In the genomic region with DNA sequence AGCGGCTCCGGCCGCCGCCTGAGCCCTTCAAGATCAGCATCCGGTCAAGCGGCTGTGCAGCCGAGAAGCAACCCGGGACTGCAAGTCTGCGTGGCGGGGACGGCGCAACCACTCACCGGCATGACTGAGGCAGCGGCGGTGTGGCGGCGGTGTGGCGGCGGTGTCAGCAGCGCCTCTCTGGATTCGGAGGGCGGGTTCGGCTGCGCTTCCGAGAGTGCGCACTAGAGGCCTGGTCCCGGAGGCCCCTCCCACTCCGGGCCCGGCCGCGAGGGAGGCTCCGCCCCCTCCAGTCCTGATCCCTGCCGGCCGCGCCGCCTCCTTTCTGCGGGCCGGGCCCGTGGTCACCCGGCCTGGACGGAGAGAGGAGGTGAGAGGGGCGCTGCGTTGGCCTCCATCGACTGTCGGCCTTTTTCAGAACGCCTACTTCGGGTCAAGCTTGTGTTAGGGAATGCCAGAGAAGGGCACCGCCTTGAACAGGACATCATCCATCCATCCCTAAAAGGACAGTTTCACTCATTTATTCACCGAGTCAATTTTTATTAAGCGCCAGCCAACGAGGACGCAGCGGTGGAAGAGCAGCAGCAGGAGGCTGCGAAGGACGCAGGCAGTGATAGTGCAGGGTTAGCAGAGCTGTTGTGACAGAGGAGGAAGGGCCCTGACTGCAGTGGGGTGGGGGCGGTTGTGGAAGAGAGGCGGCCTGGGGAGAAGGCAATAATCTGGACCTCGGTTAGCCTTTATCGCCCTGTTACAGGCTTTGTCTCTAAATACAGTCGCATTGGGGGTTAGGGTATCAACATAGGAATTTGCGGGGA, we compare ENCODE assay signal across 1 cellular context.
TF ChIP-seq lines count a peak whose summit lies in the region.

A gene with protein sequence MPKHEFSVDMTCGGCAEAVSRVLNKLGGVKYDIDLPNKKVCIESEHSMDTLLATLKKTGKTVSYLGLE (minus strand): TSS at position 202 of the 812 bp plus-strand sequence. CDS start 80 bp downstream, at position 122.

TF ChIP-seq in K562, 482 proteins besides CTCF, POLR2A, EP300 and RAD21 (continued from another document and continues in another):
- TF ChIP-seq SRSF3 (IDR thresholded peaks at IDR 0.05; ENCODE audit: insufficient read depth, low read length) = no peak
- no peak for TF ChIP-seq CHD2 (IDR thresholded peaks at IDR 0.05; ENCODE audit: low read depth, low read length)
- TF ChIP-seq RBM39 (optimal IDR thresholded peaks at IDR 0.05; ENCODE audit: low read depth, low read length) = no peak
- 0 out of 2 replicates have a peak, but pooled peaks have one; percentile 18 for TF ChIP-seq HLTF (IDR thresholded peaks at IDR 0.05)
- no peak for TF ChIP-seq SNIP1 (IDR thresholded peaks at IDR 0.05; ENCODE audit: low read depth)
- TF ChIP-seq ILK (tag; IDR thresholded peaks at IDR 0.05; ENCODE audit: borderline replicate concordance, low read depth) = no peak
- no peak for TF ChIP-seq KLF13 (tag; IDR thresholded peaks at IDR 0.05; ENCODE audit: borderline replicate concordance, low read depth)
- peak; percentile 99 for TF ChIP-seq POLR2G (IDR thresholded peaks at IDR 0.05; ENCODE audit: low read depth, low read length)
- TF ChIP-seq FOXJ3 (CRISPR knock-in tag; IDR thresholded peaks at IDR 0.05) = no peak
- TF ChIP-seq, protein P1, sequence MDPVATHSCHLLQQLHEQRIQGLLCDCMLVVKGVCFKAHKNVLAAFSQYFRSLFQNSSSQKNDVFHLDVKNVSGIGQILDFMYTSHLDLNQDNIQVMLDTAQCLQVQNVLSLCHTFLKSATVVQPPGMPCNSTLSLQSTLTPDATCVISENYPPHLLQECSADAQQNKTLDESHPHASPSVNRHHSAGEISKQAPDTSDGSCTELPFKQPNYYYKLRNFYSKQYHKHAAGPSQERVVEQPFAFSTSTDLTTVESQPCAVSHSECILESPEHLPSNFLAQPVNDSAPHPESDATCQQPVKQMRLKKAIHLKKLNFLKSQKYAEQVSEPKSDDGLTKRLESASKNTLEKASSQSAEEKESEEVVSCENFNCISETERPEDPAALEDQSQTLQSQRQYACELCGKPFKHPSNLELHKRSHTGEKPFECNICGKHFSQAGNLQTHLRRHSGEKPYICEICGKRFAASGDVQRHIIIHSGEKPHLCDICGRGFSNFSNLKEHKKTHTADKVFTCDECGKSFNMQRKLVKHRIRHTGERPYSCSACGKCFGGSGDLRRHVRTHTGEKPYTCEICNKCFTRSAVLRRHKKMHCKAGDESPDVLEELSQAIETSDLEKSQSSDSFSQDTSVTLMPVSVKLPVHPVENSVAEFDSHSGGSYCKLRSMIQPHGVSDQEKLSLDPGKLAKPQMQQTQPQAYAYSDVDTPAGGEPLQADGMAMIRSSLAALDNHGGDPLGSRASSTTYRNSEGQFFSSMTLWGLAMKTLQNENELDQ (CRISPR knock-in tag; IDR thresholded peaks at IDR 0.05; ENCODE audit: borderline replicate concordance) = no peak
- TF ChIP-seq, protein P2, sequence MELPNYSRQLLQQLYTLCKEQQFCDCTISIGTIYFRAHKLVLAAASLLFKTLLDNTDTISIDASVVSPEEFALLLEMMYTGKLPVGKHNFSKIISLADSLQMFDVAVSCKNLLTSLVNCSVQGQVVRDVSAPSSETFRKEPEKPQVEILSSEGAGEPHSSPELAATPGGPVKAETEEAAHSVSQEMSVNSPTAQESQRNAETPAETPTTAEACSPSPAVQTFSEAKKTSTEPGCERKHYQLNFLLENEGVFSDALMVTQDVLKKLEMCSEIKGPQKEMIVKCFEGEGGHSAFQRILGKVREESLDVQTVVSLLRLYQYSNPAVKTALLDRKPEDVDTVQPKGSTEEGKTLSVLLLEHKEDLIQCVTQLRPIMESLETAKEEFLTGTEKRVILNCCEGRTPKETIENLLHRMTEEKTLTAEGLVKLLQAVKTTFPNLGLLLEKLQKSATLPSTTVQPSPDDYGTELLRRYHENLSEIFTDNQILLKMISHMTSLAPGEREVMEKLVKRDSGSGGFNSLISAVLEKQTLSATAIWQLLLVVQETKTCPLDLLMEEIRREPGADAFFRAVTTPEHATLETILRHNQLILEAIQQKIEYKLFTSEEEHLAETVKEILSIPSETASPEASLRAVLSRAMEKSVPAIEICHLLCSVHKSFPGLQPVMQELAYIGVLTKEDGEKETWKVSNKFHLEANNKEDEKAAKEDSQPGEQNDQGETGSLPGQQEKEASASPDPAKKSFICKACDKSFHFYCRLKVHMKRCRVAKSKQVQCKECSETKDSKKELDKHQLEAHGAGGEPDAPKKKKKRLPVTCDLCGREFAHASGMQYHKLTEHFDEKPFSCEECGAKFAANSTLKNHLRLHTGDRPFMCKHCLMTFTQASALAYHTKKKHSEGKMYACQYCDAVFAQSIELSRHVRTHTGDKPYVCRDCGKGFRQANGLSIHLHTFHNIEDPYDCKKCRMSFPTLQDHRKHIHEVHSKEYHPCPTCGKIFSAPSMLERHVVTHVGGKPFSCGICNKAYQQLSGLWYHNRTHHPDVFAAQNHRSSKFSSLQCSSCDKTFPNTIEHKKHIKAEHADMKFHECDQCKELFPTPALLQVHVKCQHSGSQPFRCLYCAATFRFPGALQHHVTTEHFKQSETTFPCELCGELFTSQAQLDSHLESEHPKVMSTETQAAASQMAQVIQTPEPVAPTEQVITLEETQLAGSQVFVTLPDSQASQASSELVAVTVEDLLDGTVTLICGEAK (IDR thresholded peaks at IDR 0.05) = peak; percentile 50; the same call in 1 of the 2 replicates
- TF ChIP-seq, protein P2 (CRISPR knock-in tag; IDR thresholded peaks at IDR 0.05) = no peak
- TF ChIP-seq GTF2F1 (IDR thresholded peaks at IDR 0.05; ENCODE audit: low read depth, low read length) = 0 out of 2 replicates have a peak, but pooled peaks have one; percentile 37
- TF ChIP-seq ZNF561 (CRISPR knock-in tag; conservative IDR thresholded peaks at IDR 0.05) = no peak
- TF ChIP-seq MYNN (IDR thresholded peaks at IDR 0.05) = no peak
- TF ChIP-seq MYNN (CRISPR knock-in tag; IDR thresholded peaks at IDR 0.05) = no peak
- TF ChIP-seq HCFC1 (IDR thresholded peaks at IDR 0.05; ENCODE audit: low read depth, low read length) = no peak
- no peak for TF ChIP-seq SP2 (IDR thresholded peaks at IDR 0.05; ENCODE audit: extremely low read depth, low read depth, low read length, poor library complexity, severe bottlenecking)
- TF ChIP-seq, protein P3, sequence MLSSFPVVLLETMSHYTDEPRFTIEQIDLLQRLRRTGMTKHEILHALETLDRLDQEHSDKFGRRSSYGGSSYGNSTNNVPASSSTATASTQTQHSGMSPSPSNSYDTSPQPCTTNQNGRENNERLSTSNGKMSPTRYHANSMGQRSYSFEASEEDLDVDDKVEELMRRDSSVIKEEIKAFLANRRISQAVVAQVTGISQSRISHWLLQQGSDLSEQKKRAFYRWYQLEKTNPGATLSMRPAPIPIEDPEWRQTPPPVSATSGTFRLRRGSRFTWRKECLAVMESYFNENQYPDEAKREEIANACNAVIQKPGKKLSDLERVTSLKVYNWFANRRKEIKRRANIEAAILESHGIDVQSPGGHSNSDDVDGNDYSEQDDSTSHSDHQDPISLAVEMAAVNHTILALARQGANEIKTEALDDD (IDR thresholded peaks at IDR 0.05) = no peak
- TF ChIP-seq DIDO1 (tag; IDR thresholded peaks at IDR 0.05; ENCODE audit: low read depth) = no peak
- TF ChIP-seq ZNF699 (CRISPR knock-in tag; IDR thresholded peaks at IDR 0.05; ENCODE audit: insufficient replicate concordance) = no peak
- peak; percentile 35 for TF ChIP-seq RBBP5 (IDR thresholded peaks at IDR 0.05; ENCODE audit: borderline replicate concordance, insufficient read depth, low read length, poor library complexity, severe bottlenecking)
- no peak for TF ChIP-seq NFATC3 (IDR thresholded peaks at IDR 0.05)
- TF ChIP-seq KDM4B (IDR thresholded peaks at IDR 0.05; ENCODE audit: borderline replicate concordance in 2 of 2, low read depth in 1 of 2) = no peak
- TF ChIP-seq, protein P4, sequence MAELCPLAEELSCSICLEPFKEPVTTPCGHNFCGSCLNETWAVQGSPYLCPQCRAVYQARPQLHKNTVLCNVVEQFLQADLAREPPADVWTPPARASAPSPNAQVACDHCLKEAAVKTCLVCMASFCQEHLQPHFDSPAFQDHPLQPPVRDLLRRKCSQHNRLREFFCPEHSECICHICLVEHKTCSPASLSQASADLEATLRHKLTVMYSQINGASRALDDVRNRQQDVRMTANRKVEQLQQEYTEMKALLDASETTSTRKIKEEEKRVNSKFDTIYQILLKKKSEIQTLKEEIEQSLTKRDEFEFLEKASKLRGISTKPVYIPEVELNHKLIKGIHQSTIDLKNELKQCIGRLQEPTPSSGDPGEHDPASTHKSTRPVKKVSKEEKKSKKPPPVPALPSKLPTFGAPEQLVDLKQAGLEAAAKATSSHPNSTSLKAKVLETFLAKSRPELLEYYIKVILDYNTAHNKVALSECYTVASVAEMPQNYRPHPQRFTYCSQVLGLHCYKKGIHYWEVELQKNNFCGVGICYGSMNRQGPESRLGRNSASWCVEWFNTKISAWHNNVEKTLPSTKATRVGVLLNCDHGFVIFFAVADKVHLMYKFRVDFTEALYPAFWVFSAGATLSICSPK (IDR thresholded peaks at IDR 0.05; ENCODE audit: borderline replicate concordance) = no peak
- TF ChIP-seq, protein P5, sequence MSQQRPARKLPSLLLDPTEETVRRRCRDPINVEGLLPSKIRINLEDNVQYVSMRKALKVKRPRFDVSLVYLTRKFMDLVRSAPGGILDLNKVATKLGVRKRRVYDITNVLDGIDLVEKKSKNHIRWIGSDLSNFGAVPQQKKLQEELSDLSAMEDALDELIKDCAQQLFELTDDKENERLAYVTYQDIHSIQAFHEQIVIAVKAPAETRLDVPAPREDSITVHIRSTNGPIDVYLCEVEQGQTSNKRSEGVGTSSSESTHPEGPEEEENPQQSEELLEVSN (IDR thresholded peaks at IDR 0.05; ENCODE audit: borderline replicate concordance in 1 of 2, extremely low read depth in 1 of 2, insufficient read depth in 1 of 2, insufficient read length in 1 of 2, low read depth in 1 of 2, low read length in 1 of 2, poor library complexity in 1 of 2, severe bottlenecking in 1 of 2) = peak in 1 of 2 experiments; percentile 57
- no peak for TF ChIP-seq ZNF830 (CRISPR knock-in tag; IDR thresholded peaks at IDR 0.05)
- TF ChIP-seq SP1 (CRISPR knock-in tag; IDR thresholded peaks at IDR 0.05) = peak; percentile 67; the same call in 1 of the 2 replicates
- TF ChIP-seq, protein P6, sequence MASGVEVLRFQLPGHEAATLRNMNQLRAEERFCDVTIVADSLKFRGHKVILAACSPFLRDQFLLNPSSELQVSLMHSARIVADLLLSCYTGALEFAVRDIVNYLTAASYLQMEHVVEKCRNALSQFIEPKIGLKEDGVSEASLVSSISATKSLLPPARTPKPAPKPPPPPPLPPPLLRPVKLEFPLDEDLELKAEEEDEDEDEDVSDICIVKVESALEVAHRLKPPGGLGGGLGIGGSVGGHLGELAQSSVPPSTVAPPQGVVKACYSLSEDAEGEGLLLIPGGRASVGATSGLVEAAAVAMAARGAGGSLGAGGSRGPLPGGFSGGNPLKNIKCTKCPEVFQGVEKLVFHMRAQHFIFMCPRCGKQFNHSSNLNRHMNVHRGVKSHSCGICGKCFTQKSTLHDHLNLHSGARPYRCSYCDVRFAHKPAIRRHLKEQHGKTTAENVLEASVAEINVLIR (CRISPR knock-in tag; IDR thresholded peaks at IDR 0.05) = 0 out of 2 replicates have a peak, but pooled peaks have one; percentile 45
- TF ChIP-seq ZC3H11A (IDR thresholded peaks at IDR 0.05; ENCODE audit: low read depth, low read length) = no peak
- TF ChIP-seq NR2C2 (CRISPR knock-in tag; IDR thresholded peaks at IDR 0.05) = peak; percentile 41; the same call in 1 of the 2 replicates
- peak; percentile 10; the same call in 1 of the 2 replicates for TF ChIP-seq NR2C2 (tag; IDR thresholded peaks at IDR 0.05)
- TF ChIP-seq BCOR (IDR thresholded peaks at IDR 0.05) = peak; percentile 67
- no peak for TF ChIP-seq ZNF146 (CRISPR knock-in tag; IDR thresholded peaks at IDR 0.05; ENCODE audit: unreplicated experiment)
- TF ChIP-seq THRAP3 (IDR thresholded peaks at IDR 0.05; ENCODE audit: borderline replicate concordance) = no peak; the same call in 1 of the 2 replicates
- TF ChIP-seq SIN3B (IDR thresholded peaks at IDR 0.05; ENCODE audit: low read depth) = no peak
- 0 out of 4 replicates have a peak, but pooled peaks of 1 of the 2 experiments have one; percentile 5 for TF ChIP-seq RCOR1 (IDR thresholded peaks at IDR 0.05; ENCODE audit: borderline replicate concordance in 1 of 2, low read depth in 2 of 2, low read length in 2 of 2)
- TF ChIP-seq MAZ (CRISPR knock-in tag; conservative IDR thresholded peaks at IDR 0.05 in 1 of 2, IDR thresholded peaks at IDR 0.05 in 1 of 2) = peak; percentile 48 to 65; a peak in 2 of 4 replicates
- TF ChIP-seq TCF7L2 (IDR thresholded peaks at IDR 0.05; ENCODE audit: low read depth, low read length) = no peak
- no peak for TF ChIP-seq HDAC3 (IDR thresholded peaks at IDR 0.05; ENCODE audit: borderline replicate concordance, partially characterized antibody)
- TF ChIP-seq, protein P7, sequence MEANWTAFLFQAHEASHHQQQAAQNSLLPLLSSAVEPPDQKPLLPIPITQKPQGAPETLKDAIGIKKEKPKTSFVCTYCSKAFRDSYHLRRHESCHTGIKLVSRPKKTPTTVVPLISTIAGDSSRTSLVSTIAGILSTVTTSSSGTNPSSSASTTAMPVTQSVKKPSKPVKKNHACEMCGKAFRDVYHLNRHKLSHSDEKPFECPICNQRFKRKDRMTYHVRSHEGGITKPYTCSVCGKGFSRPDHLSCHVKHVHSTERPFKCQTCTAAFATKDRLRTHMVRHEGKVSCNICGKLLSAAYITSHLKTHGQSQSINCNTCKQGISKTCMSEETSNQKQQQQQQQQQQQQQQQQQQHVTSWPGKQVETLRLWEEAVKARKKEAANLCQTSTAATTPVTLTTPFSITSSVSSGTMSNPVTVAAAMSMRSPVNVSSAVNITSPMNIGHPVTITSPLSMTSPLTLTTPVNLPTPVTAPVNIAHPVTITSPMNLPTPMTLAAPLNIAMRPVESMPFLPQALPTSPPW (CRISPR knock-in tag; IDR thresholded peaks at IDR 0.05) = no peak; the same call in 1 of the 2 replicates
